ENCODE assay signal across 23 cellular contexts in genomic region chr4:13047591-13047990, GRCh38.
DNase-seq lines count a peak whose midpoint lies in the region; ATAC-seq, FAIRE-seq and TF ChIP-seq lines count a peak whose summit lies in the region.
"Had no signal": no experiment of that assay in that cellular context is flagged by ENCODE, and none has a peak within 500 bp of the region (broad histone marks: within the 10 kb centered on the region; RNA-seq: fewer than 3 reads in every experiment).

No MANE protein-coding gene starts in this region.

- H3K79me2 ChIP-seq in K562 (ENCODE audit: control insufficient read depth, insufficient read depth, low read length), result no peaks in the 10 kb centered on the region

- no peak overlapping the region for H3K4me2 ChIP-seq in K562 (ENCODE audit: insufficient read depth, low read length)
- H3K4me2 ChIP-seq: BLaER1 treated with 17β-estradiol and CSF1 and Interleukin-3, amounts not matched to agents 10 nM and 100 nM had no signal

- in situ Hi-C loops in SK-MEL-5 (cut with HindIII; ENCODE audit: low pct_unique_long_range_greater_than_20kb, low sequenced_read_pairs), result no loop called here
- in situ Hi-C loops in K562 (cut with MboI), result no loop called here

- H3K4me1 ChIP-seq in K562 (replicated peaks in 1 of 2; ENCODE audit: control insufficient read depth in 2 of 2, insufficient read depth in 2 of 2, low read length in 2 of 2), result no peaks in the 10 kb centered on the region
- H3K4me1 ChIP-seq: BLaER1 treated with 17β-estradiol and CSF1 and Interleukin-3, amounts not matched to agents 10 nM and 100 nM; Caco-2 had no signal

- H3K27ac ChIP-seq in K562 (ENCODE audit: extremely low read depth, low read depth, low read length), result no peak overlapping the region
- H3K27ac ChIP-seq: BLaER1 treated with 17β-estradiol and CSF1 and Interleukin-3, amounts not matched to agents 10 nM and 100 nM; C4-2B had no signal

- no TSS peak for BruUV-seq in K562 (replicated peaks; lab: Mats Ljungman, UMichigan)

- no peaks in the 10 kb centered on the region for H3K9me1 ChIP-seq in K562 (ENCODE audit: control insufficient read depth, insufficient read depth, low read length)

- no peak for TF ChIP-seq EP300 in K562 (IDR thresholded peaks at IDR 0.05; ENCODE audit: low read length)

- no peaks in the 10 kb centered on the region for H3K27me3 ChIP-seq in K562 (ENCODE audit: control insufficient read depth in 2 of 2, insufficient read depth in 2 of 2, low read length in 2 of 2)
- H3K27me3 ChIP-seq: BLaER1 treated with 17β-estradiol and CSF1 and Interleukin-3, amounts not matched to agents 10 nM and 100 nM had no signal

- WGBS in K562 (ENCODE audit: insufficient coverage, low coverage, missing lambda C conversion rate), result 2% methylated on average over 4 of the region's 4 CpGs

- no peak overlapping the region for H3K4me3 ChIP-seq in K562
- H3K4me3 ChIP-seq: BLaER1 treated with 17β-estradiol and CSF1 and Interleukin-3, amounts not matched to agents 10 nM and 100 nM had no signal

- TF ChIP-seq RAD21 in K562 (CRISPR knock-in tag; conservative IDR thresholded peaks at IDR 0.05 in 1 of 2, IDR thresholded peaks at IDR 0.05 in 1 of 2), result no peak

- ATAC-seq in K562 (no peak), GM19324 (IDR thresholded peaks at IDR 0.05; ENCODE audit: low FRiP score, unreplicated experiment) (no peak), GM21528 (IDR thresholded peaks at IDR 0.05; ENCODE audit: low FRiP score, unreplicated experiment) (no peak), HG02970 (IDR thresholded peaks at IDR 0.05; ENCODE audit: low FRiP score, unreplicated experiment) (no peak)
- ATAC-seq: CD8-positive, alpha-beta T cell had no signal

- FAIRE-seq in K562 (lab: Jason Lieb, UNC), result no peak
- FAIRE-seq: A204.1, D721Med, G401.6, GM12892, GM18507 had no signal

- H3K36me3 ChIP-seq in K562 (ENCODE audit: control insufficient read depth, insufficient read depth, low read length), result no peaks in the 10 kb centered on the region
- H3K36me3 ChIP-seq: BLaER1 treated with 17β-estradiol and CSF1 and Interleukin-3, amounts not matched to agents 10 nM and 100 nM had no signal

- intact Hi-C loops in K562 (cut with micrococcal nuclease), result no loop called here

- no peak overlapping the region for H2AFZ ChIP-seq in K562 (ENCODE audit: low read depth, low read length)

- no peaks in the 10 kb centered on the region for H4K20me1 ChIP-seq in K562 (replicated peaks; ENCODE audit: control insufficient read depth, insufficient read depth, low read length)
- H4K20me1 ChIP-seq: BLaER1 treated with 17β-estradiol and CSF1 and Interleukin-3, amounts not matched to agents 10 nM and 100 nM had no signal

- H3K9me3 ChIP-seq in K562 (replicated peaks; ENCODE audit: control insufficient read depth, insufficient read depth, low read depth, low read length), result no peaks in the 10 kb centered on the region
- H3K9me3 ChIP-seq: Caco-2 had no signal

- CTCF ChIA-PET in K562 (lab: Yijun Ruan, JAX; ENCODE audit: low intra/inter-chr PET ratio), result no interaction called here

- POLR2A ChIA-PET in K562 (lab: Yijun Ruan, JAX), result no interaction called here

- DNase-seq in HT1080 (ENCODE audit: low read depth) (peak; percentile 10), NCI-H524 treated with DMSO at 0.1 percent for 48 hours (lab: John Stamatoyannopoulos, UW) (peak; percentile 22), SK-MEL-5 (ENCODE audit: low read depth, low spot score) (peak; percentile 9), K562 (ENCODE audit: extremely low read depth in 1 of 4, low spot score in 3 of 4) (peak in 1 of 4 experiments; percentile 12), NCI-H2107 (lab: John Stamatoyannopoulos, UW) (no peak)
- DNase-seq: 8988T; AML-193; Caco-2; Calu3; CD4-positive, alpha-beta T cell; CD8-positive, alpha-beta T cell; DMS79 treated with DMSO at 0.1 percent for 48 hours; GF-D8 had no signal

- no peak for TF ChIP-seq CTCF in K562 (IDR thresholded peaks at IDR 0.05 in 2 of 3, conservative IDR thresholded peaks at IDR 0.05 in 1 of 3; ENCODE audit: insufficient read depth in 2 of 3, low read depth in 1 of 3, low read length in 3 of 3)

- TF ChIP-seq POLR2A in K562 (conservative IDR thresholded peaks at IDR 0.05), result no peak

- H3K9ac ChIP-seq in K562 (ENCODE audit: insufficient read depth in 1 of 2, low read depth in 2 of 2, low read length in 2 of 2), result no peak overlapping the region
- H3K9ac ChIP-seq: BLaER1 treated with 17β-estradiol and CSF1 and Interleukin-3, amounts not matched to agents 10 nM and 100 nM had no signal

TF ChIP-seq in K562, 482 proteins besides CTCF, POLR2A, EP300 and RAD21:
- TF ChIP-seq RAD51 (IDR thresholded peaks at IDR 0.05; ENCODE audit: borderline replicate concordance, low read depth) (peak; percentile 59; the same call in 1 of the 2 replicates), NR2F6 (CRISPR knock-in tag; IDR thresholded peaks at IDR 0.05) (no peak), ZNF589 (CRISPR knock-in tag; IDR thresholded peaks at IDR 0.05; ENCODE audit: low read depth) (no peak)
- TF ChIP-seq, protein P1, sequence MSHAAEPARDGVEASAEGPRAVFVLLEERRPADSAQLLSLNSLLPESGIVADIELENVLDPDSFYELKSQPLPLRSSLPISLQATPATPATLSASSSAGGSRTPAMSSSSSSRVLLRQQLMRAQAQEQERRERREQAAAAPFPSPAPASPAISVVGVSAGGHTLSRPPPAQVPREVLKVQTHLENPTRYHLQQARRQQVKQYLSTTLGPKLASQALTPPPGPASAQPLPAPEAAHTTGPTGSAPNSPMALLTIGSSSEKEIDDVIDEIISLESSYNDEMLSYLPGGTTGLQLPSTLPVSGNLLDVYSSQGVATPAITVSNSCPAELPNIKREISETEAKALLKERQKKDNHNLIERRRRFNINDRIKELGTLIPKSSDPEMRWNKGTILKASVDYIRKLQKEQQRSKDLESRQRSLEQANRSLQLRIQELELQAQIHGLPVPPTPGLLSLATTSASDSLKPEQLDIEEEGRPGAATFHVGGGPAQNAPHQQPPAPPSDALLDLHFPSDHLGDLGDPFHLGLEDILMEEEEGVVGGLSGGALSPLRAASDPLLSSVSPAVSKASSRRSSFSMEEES (CRISPR knock-in tag; IDR thresholded peaks at IDR 0.05), result peak; percentile 82
